8 cellular contexts compared by ENCODE assay signal in the genomic region with DNA sequence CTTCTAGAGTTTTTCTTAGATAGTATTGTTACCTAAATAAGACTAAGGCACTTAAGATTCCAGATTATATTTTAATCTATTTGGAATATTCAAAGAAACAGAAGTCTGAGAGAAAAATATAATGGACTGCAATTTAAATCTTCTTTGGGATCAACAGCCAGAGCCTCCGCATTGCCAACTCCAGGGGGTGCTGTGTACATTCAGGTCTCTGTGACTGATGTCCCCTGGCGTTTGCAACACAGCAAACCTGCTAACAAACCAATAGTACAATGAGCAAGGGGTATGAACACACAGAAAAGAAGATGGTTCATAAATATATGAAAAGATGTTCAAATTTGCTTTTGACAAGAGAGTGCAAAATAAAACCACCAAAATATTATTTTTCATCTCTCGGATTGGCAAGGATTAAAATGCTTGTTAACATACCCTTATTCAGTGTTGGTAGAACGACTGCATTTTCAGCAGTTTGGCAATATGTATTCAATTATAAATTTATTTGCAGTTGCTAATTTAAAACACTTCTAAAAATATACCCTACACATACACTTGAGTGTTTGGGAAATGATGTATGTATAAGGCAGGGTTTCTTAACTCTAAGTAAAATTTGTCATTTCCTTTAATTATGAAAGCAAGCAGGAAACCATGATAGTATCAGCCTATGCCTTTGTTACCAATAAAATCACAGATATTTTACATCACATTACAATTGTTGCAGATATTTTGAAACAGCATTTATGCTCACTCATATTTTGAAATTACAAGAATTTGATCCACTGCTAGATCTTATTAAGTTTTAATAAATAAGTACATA. TPM values are rescaled to one million over a fixed set of nuclear protein-coding genes. Genes with fewer than 3 reads are reported as not detected.
DNase-seq lines count a peak whose midpoint lies in the region; ATAC-seq, FAIRE-seq and TF ChIP-seq lines count a peak whose summit lies in the region.

No MANE protein-coding gene starts in this region.

- TF ChIP-seq CTCF in hepatocyte (IDR thresholded peaks at IDR 0.05; ENCODE audit: poor library complexity): peak; percentile 84

- no peaks in the 10 kb centered on the region for H3K9me3 ChIP-seq in hepatocyte (ENCODE audit: low read depth)
- no peaks in the 10 kb centered on the region for H3K9me3 ChIP-seq in small intestine (ENCODE audit: control insufficient read depth, low read depth)

- H3K4me2 ChIP-seq in hepatocyte: no peak overlapping the region

- ATAC-seq in GM19452 (IDR thresholded peaks at IDR 0.05; ENCODE audit: unreplicated experiment): peak; percentile 79
- peak; percentile 65 for ATAC-seq in HG03521 (IDR thresholded peaks at IDR 0.05; ENCODE audit: unreplicated experiment)

- H3K4me3 ChIP-seq in hepatocyte: no peak overlapping the region
- no peak overlapping the region for H3K4me3 ChIP-seq in small intestine (ENCODE audit: low read depth in 1 of 2, low read length in 2 of 2)

- WGBS in hepatocyte (ENCODE audit: low lambda C conversion rate, missing lambda C conversion rate): 43% methylated on average over 4 of the region's 4 CpGs
- 36 to 40% (median 38%) methylated on average over 4 of the region's 4 CpGs for WGBS in small intestine, 3 donors

- peaks cover 20% of the 10 kb centered on the region for H3K4me1 ChIP-seq in hepatocyte (ENCODE audit: insufficient read depth)
- peaks cover 3 to 5% of the 10 kb centered on the region in 2 donors for H3K4me1 ChIP-seq in small intestine (ENCODE audit: control insufficient read depth in 2 of 2, insufficient read depth in 1 of 2, low read depth in 1 of 2, low read length in 1 of 2)

- peak; percentile 57 for DNase-seq in DMS114 treated with DMSO at 0.1 percent for 48 hours (lab: John Stamatoyannopoulos, UW; ENCODE audit: unreplicated experiment)
- peak; percentile 56 for DNase-seq in NCI-H774 (lab: John Stamatoyannopoulos, UW)
- peak; percentile 63 for DNase-seq in amniotic stem cell (lab: John Stamatoyannopoulos, UW)
- peak; percentile 86 for DNase-seq in hepatocyte (ENCODE audit: low spot score)
- peak; percentile 84 for DNase-seq in small intestine
- no peak for DNase-seq in activated CD8-positive, alpha-beta memory T cell treated with anti-CD3 and anti-CD28 coated beads for 24 hours

- no peaks in the 10 kb centered on the region for H3K27me3 ChIP-seq in hepatocyte
- no peaks in the 10 kb centered on the region for H3K27me3 ChIP-seq in small intestine (ENCODE audit: control insufficient read depth in 2 of 2, insufficient read depth in 2 of 2, low read length in 2 of 2)

- H2AFZ ChIP-seq in hepatocyte: no peak overlapping the region

- no peaks in the 10 kb centered on the region for H3K9me2 ChIP-seq in hepatocyte (replicated peaks; ENCODE audit: insufficient read depth)

- H3K79me2 ChIP-seq in hepatocyte: no peaks in the 10 kb centered on the region

- H3K36me3 ChIP-seq in hepatocyte (replicated peaks; ENCODE audit: insufficient read depth, low read depth) (no peaks in the 10 kb centered on the region), small intestine (ENCODE audit: control insufficient read depth in 2 of 2, insufficient read depth in 2 of 2, low read length in 2 of 2) (no peaks in the 10 kb centered on the region)

- H4K20me1 ChIP-seq in hepatocyte (ENCODE audit: insufficient read depth, poor library complexity, severe bottlenecking): no peaks in the 10 kb centered on the region

- H3K27ac ChIP-seq in hepatocyte (no peak overlapping the region), small intestine (ENCODE audit: low read depth in 1 of 2, low read length in 1 of 2) (no peak overlapping the region)

- peak; percentile 30 for FAIRE-seq in small intestine (lab: Jason Lieb, UNC)

RNA-seq across cellular contexts. Expression of gene TM4SF1, which starts 16.1 kb away (rescaled TPM):
- 164 and 166 TPM in 2 replicates for total RNA-seq in hepatocyte
- polyA plus RNA-seq in hepatocyte (179 and 194 TPM in 2 replicates), small intestine (10 to 100 TPM in 2 of 3 donors, 1 to 10 TPM in 1; 3.1 to 88.4 (median 10.5) TPM)
